30 cellular contexts compared by ENCODE assay signal in genomic region chr11:27930946-27931345, GRCh38.
"Had no signal": no experiment of that assay in that cellular context is flagged by ENCODE, and none has a peak within 500 bp of the region (broad histone marks: within the 10 kb centered on the region; RNA-seq: fewer than 3 reads in every experiment).

No MANE protein-coding gene starts in this region.

- H3K4me3 ChIP-seq: ascending aorta, breast epithelium, cardiac muscle cell, coronary artery, esophagus muscularis mucosa, gastrocnemius medialis, heart right ventricle had no signal

- H3K27ac ChIP-seq: ascending aorta, breast epithelium, cardiac muscle cell, coronary artery, esophagus muscularis mucosa, foreskin keratinocyte, gastrocnemius medialis, heart right ventricle had no signal

- H3K27me3 ChIP-seq: ascending aorta, breast epithelium, cardiac muscle cell, esophagus muscularis mucosa, foreskin keratinocyte, gastrocnemius medialis, heart right ventricle had no signal

- H3K9me3 ChIP-seq: ascending aorta, breast epithelium, esophagus muscularis mucosa, gastrocnemius medialis, heart right ventricle had no signal

- DNase-seq: activated CD4-positive, alpha-beta memory T cell treated with anti-CD3 and anti-CD28 coated beads for 36 hours; activated CD4-positive, alpha-beta T cell treated with anti-CD3 and anti-CD28 coated beads for 36 hours; activated CD4-positive, alpha-beta T cell treated with anti-CD3 and anti-CD28 coated beads, Interleukin-2, amount 10 ng/mL, durations not matched to agents 24 days and 14 days; activated CD4-positive, CD25-positive, alpha-beta regulatory T cell; activated CD4-positive, CD25-positive, alpha-beta regulatory T cell treated with anti-CD3 and anti-CD28 coated beads, Interleukin-2, amount 50 U/mL, for 72 hours; activated CD8-positive, alpha-beta memory T cell treated with anti-CD3 and anti-CD28 coated beads, Interleukin-2, amount 10 ng/mL, durations not matched to agents 7 days and 5 days; activated CD8-positive, alpha-beta memory T cell treated with anti-CD3 and anti-CD28 coated beads, Interleukin-2, amount 50 U/mL, for 4 hours; activated CD8-positive, alpha-beta T cell treated with anti-CD3 and anti-CD28 coated beads, Interleukin-2, amount 10 ng/mL, durations not matched to agents 7 days and 5 days; activated gamma-delta T cell; activated naive CD4-positive, alpha-beta T cell; activated naive CD4-positive, alpha-beta T cell treated with anti-CD3 and anti-CD28 coated beads, Interleukin-2, amount 10 ng/mL, durations not matched to agents 7 days and 5 days; activated naive CD8-positive, alpha-beta T cell treated with anti-CD3 and anti-CD28 coated beads, Interleukin-2, amount 10 ng/mL, durations not matched to agents 7 days and 5 days; activated T-cell treated with anti-CD3 and anti-CD28 coated beads, Interleukin-2, amount 50 U/mL, for 1 hour; activated T-cell treated with anti-CD3 and anti-CD28 coated beads, Interleukin-2, amount 50 U/mL, for 48 hours; dermis blood vessel endothelial cell; effector CD4-positive, alpha-beta T cell; effector memory CD8-positive, alpha-beta T cell; erythroblast; foreskin keratinocyte; gastrocnemius medialis; heart right ventricle; T-helper 1 cell; T-helper 17 cell; T1000 had no signal

- ATAC-seq: activated CD4-positive, alpha-beta T cell treated with anti-CD3 and anti-CD28 coated beads for 36 hours; activated CD8-positive, alpha-beta memory T cell treated with anti-CD3 and anti-CD28 coated beads, Interleukin-2, amount 10 ng/mL, durations not matched to agents 7 days and 5 days; activated CD8-positive, alpha-beta T cell treated with anti-CD3 and anti-CD28 coated beads, Interleukin-2, amount 10 ng/mL, durations not matched to agents 7 days and 5 days; activated naive CD4-positive, alpha-beta T cell treated with anti-CD3 and anti-CD28 coated beads, Interleukin-2, amount 50 U/mL, for 72 hours; effector memory CD8-positive, alpha-beta T cell; foreskin keratinocyte; gastrocnemius medialis; heart right ventricle; T-helper 17 cell had no signal

- H3K4me1 ChIP-seq: ascending aorta, breast epithelium, esophagus muscularis mucosa, gastrocnemius medialis, heart right ventricle had no signal

- H3K36me3 ChIP-seq: ascending aorta, breast epithelium, cardiac muscle cell, esophagus muscularis mucosa, gastrocnemius medialis, heart right ventricle had no signal
